In genomic region chr18:23068692-23069305, GRCh38 we compare ENCODE assay signal across 19 cellular contexts.
DNase-seq lines count a peak whose midpoint lies in the region; ATAC-seq and TF ChIP-seq lines count a peak whose summit lies in the region.
"Had no signal": no experiment of that assay in that cellular context is flagged by ENCODE, and none has a peak within 500 bp of the region (broad histone marks: within the 10 kb centered on the region; RNA-seq: fewer than 3 reads in every experiment).

No MANE protein-coding gene starts in this region.

- 65 to 67% methylated on average over 7 of the region's 7 CpGs for WGBS in sigmoid colon, 2 donors

- H3K4me3 ChIP-seq in mucosa of stomach (ENCODE audit: low read length): no peak overlapping the region
- no peak overlapping the region for H3K4me3 ChIP-seq in sigmoid colon
- H3K4me3 ChIP-seq: ascending aorta, BLaER1, Peyer's patch, prostate gland, transverse colon had no signal

- no peak for TF ChIP-seq CTCF in CD4-positive, alpha-beta T cell (IDR thresholded peaks at IDR 0.05)
- no peak for TF ChIP-seq CTCF in sigmoid colon (IDR thresholded peaks at IDR 0.05)

- no peak for TF ChIP-seq POLR2A in sigmoid colon (IDR thresholded peaks at IDR 0.05)

- H3K27me3 Mint-ChIP-seq in CD4-positive, alpha-beta T cell: no peaks in the 10 kb centered on the region
- no peaks in the 10 kb centered on the region for H3K27me3 Mint-ChIP-seq in T-cell
- H3K27me3 Mint-ChIP-seq: activated B cell treated with CpG ODN at 0.5 μM for 24 hours had no signal

- peak overlapping the region; percentile 79 for H3K27ac Mint-ChIP-seq in CD4-positive, alpha-beta T cell
- peak overlapping the region; percentile 27 to 52 for H3K27ac Mint-ChIP-seq in T-cell
- H3K27ac Mint-ChIP-seq: activated B cell treated with CpG ODN at 0.5 μM for 24 hours had no signal

- ATAC-seq in CD4-positive, alpha-beta T cell (ENCODE audit: poor library complexity): no peak
- ATAC-seq in T-cell (replicated peaks in 1 of 4) (no peak), GM21717 (IDR thresholded peaks at IDR 0.05; ENCODE audit: unreplicated experiment) (no peak), GM18520 (IDR thresholded peaks at IDR 0.05; ENCODE audit: unreplicated experiment) (no peak)
- ATAC-seq: left colon, SK-N-SH treated with all-trans-retinoic acid at 6 μM for 48 hours had no signal

- H3K4me1 Mint-ChIP-seq in CD4-positive, alpha-beta T cell (ENCODE audit: low read depth): peaks cover 71% of the 10 kb centered on the region
- H3K4me1 Mint-ChIP-seq in T-cell: peaks cover 58 to 69% (median 61%) of the 10 kb centered on the region in 3 donors

- no peaks in the 10 kb centered on the region for H3K9me3 ChIP-seq in CD4-positive, alpha-beta T cell (ENCODE audit: control insufficient read depth, low read length)
- H3K9me3 ChIP-seq in mucosa of stomach (ENCODE audit: control insufficient read depth, low read length): no peaks in the 10 kb centered on the region
- no peaks in the 10 kb centered on the region for H3K9me3 ChIP-seq in sigmoid colon
- H3K9me3 ChIP-seq: ascending aorta, Peyer's patch, prostate gland, transverse colon had no signal

- intact Hi-C loops in CD4-positive, alpha-beta T cell (cut with DNase I, micrococcal nuclease): loop anchor here (5.0 kb wide), 2 partner anchors 64 to 136 kb away; partner anchors contain the start of gene RBBP8 (in 1 of the 2)
- intact Hi-C loops in sigmoid colon (cut with DNase I): no loop called here

- H3K36me3 ChIP-seq in mucosa of stomach (ENCODE audit: control insufficient read depth, insufficient read depth, low read length) (no peaks in the 10 kb centered on the region), sigmoid colon (no peaks in the 10 kb centered on the region)
- H3K36me3 ChIP-seq: ascending aorta, BLaER1, Peyer's patch, prostate gland, transverse colon had no signal

- peak overlapping the region; percentile 16 for H3K4me3 Mint-ChIP-seq in CD4-positive, alpha-beta T cell
- peak overlapping the region in 1 of 3 donors; percentile 69 for H3K4me3 Mint-ChIP-seq in T-cell
- H3K4me3 Mint-ChIP-seq: activated B cell treated with CpG ODN at 0.5 μM for 24 hours had no signal

- in situ Hi-C loops in KBM-7 (cut with MboI; ENCODE audit: low pct_unique_long_range_greater_than_20kb, low sequenced_read_pairs): no loop called here

- peak overlapping the region; percentile 4 for H3K9ac ChIP-seq in mucosa of stomach (ENCODE audit: low read length)
- H3K9ac ChIP-seq: BLaER1 had no signal

- H3K36me3 Mint-ChIP-seq in CD4-positive, alpha-beta T cell (ENCODE audit: low read depth): no peaks in the 10 kb centered on the region
- peaks cover 3% of the 10 kb centered on the region for H3K36me3 Mint-ChIP-seq in T-cell

- peaks cover 2% of the 10 kb centered on the region for H3K9me3 Mint-ChIP-seq in CD4-positive, alpha-beta T cell
- peaks cover 0 to 4% (median 3%) of the 10 kb centered on the region in 3 donors for H3K9me3 Mint-ChIP-seq in T-cell

- DNase-seq in CD4-positive, alpha-beta T cell: no peak
- DNase-seq in KBM-7 (peak; percentile 59), T-cell (no peak), activated T-cell treated with anti-CD3 and anti-CD28 coated beads for 4 hours (no peak), sigmoid colon (no peak)
- DNase-seq: activated B cell treated with CpG ODN at 0.5 μM for 24 hours, DND-41, foreskin fibroblast, NCI-H1694, transverse colon had no signal

- no peak overlapping the region for H3K27ac ChIP-seq in CD4-positive, alpha-beta T cell (ENCODE audit: low read depth, low read length)
- H3K27ac ChIP-seq in sigmoid colon: no peak overlapping the region
- H3K27ac ChIP-seq: ascending aorta, BLaER1, prostate gland, transverse colon had no signal

- CTCF ChIA-PET in CD4-positive, alpha-beta T cell (lab: Charles Lee): interaction anchor here (1.9 kb wide), 1 partner anchor 63 kb away, joined by 5 read pairs; no protein-coding TSS in a partner anchor
- CTCF ChIA-PET in T-cell (lab: Charles Lee): interaction anchor here in 1 of 2 donors (1.3 kb wide), 1 partner anchor 35 kb away, joined by 3 read pairs; no protein-coding TSS in a partner anchor

- H3K27me3 ChIP-seq in CD4-positive, alpha-beta T cell (ENCODE audit: control insufficient read depth, insufficient read depth, low read length): no peaks in the 10 kb centered on the region
- no peaks in the 10 kb centered on the region for H3K27me3 ChIP-seq in mucosa of stomach (ENCODE audit: control insufficient read depth, insufficient read depth, low read length)
- H3K27me3 ChIP-seq in sigmoid colon: no peaks in the 10 kb centered on the region
- H3K27me3 ChIP-seq: ascending aorta, BLaER1, Peyer's patch, transverse colon had no signal

- POLR2A ChIA-PET in CD4-positive, alpha-beta T cell (lab: Charles Lee): interaction anchor here (0.6 kb wide), 1 partner anchor 237 kb away, joined by 7 read pairs; no protein-coding TSS in a partner anchor
- POLR2A ChIA-PET in T-cell (lab: Charles Lee): interaction anchor here in 1 of 2 donors (0.6 kb wide), 2 partner anchors 374 to 1483 kb away, joined by 5 read pairs; no protein-coding TSS in a partner anchor

- TF ChIP-seq EP300 in sigmoid colon (IDR thresholded peaks at IDR 0.05): no peak

- H3K4me1 ChIP-seq in mucosa of stomach (ENCODE audit: control insufficient read depth, insufficient read depth, low read length) (peaks cover 40% of the 10 kb centered on the region), sigmoid colon (peaks cover 0 to 7% (median 0%) of the 10 kb centered on the region in 4 donors)
- H3K4me1 ChIP-seq: ascending aorta, prostate gland, transverse colon had no signal
